In the genomic region with DNA sequence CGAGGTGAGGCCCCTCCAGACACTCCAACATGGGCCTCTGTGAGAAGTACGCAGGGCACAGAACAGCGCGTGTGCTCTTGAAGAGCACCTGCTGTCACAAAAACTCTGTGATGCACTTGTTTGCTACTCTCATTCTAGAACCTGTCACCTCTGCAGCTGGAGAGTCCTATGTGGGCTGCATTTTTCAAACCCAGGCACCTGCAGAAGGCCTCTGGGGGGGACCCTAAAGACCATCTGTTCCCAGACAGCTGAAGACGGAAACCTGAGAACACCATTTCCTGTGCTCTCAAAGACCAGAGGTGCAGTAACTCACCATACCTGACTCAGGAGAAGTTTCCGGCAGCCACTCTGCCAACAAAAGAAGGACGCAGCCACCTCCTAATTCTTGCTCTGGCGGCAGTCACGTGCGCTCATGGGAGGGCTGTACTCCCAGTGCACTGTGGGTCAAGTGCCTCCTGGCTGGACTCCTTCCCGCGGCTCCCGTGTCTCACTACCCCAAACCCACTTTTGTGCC, we compare ENCODE assay signal across 9 cellular contexts. TPM values are rescaled to one million over a fixed set of nuclear protein-coding genes. Genes with fewer than 3 reads are reported as not detected.
DNase-seq lines count a peak whose midpoint lies in the region; ATAC-seq and TF ChIP-seq lines count a peak whose summit lies in the region.
"Had no signal": no experiment of that assay in that cellular context is flagged by ENCODE, and none has a peak within 500 bp of the region (broad histone marks: within the 10 kb centered on the region; RNA-seq: fewer than 3 reads in every experiment).

No MANE protein-coding gene starts in this region.

- peaks cover 13% of the 10 kb centered on the region for H3K27me3 Mint-ChIP-seq in glutamatergic neuron (ENCODE audit: unreplicated experiment)

- H3K27me3 ChIP-seq in H7 (ENCODE audit: control insufficient read depth, insufficient read depth, low read length) = no peaks in the 10 kb centered on the region

- DNase-seq in NCI-H2029 (lab: John Stamatoyannopoulos, UW) (peak; percentile 89), glutamatergic neuron (no peak), H7 (no peak), left lobe of liver (ENCODE audit: low spot score) (no peak), pons (ENCODE audit: low spot score) (no peak), SK-N-DZ (ENCODE audit: low spot score) (no peak)
- peak; percentile 40 to 51 for DNase-seq in activated CD4-positive, alpha-beta T cell treated with anti-CD3 and anti-CD28 coated beads, Interleukin-2, amount 50 U/mL, for 48 hours
- peak; percentile 14 for DNase-seq in stimulated activated CD8-positive, alpha-beta memory T cell treated with anti-CD3 and anti-CD28 coated beads, Interleukin-15, amount 100 ng/mL, for 1 hour (ENCODE audit: low read depth)

- H3K36me3 Mint-ChIP-seq in glutamatergic neuron (ENCODE audit: unreplicated experiment) = peaks cover 12% of the 10 kb centered on the region

- TF ChIP-seq CTCF in glutamatergic neuron (IDR thresholded peaks at IDR 0.05; ENCODE audit: partially characterized antibody, unreplicated experiment) = no peak

- no peak overlapping the region for H3K27ac Mint-ChIP-seq in glutamatergic neuron (ENCODE audit: unreplicated experiment)

- peak overlapping the region; percentile 40 for H3K4me3 Mint-ChIP-seq in glutamatergic neuron (ENCODE audit: unreplicated experiment)

- H3K9me3 Mint-ChIP-seq in glutamatergic neuron (ENCODE audit: unreplicated experiment) = peaks cover 8% of the 10 kb centered on the region

- H3K4me3 ChIP-seq in H7 (ENCODE audit: insufficient read depth, low read depth, low read length) = no peak overlapping the region
- H3K4me3 ChIP-seq: GM12878 had no signal

- no peaks in the 10 kb centered on the region; the same call in 1 of the 2 replicates for H3K36me3 ChIP-seq in H7 (replicated peaks; ENCODE audit: control insufficient read depth, insufficient read depth, low read length)

- peaks cover 73% of the 10 kb centered on the region for H3K4me1 Mint-ChIP-seq in glutamatergic neuron (ENCODE audit: low read depth, unreplicated experiment)

- no peak for ATAC-seq in left lobe of liver
- ATAC-seq: GM12878 had no signal

RNA-seq across cellular contexts. Expression of gene RANBP3, which starts 28.1 kb away (rescaled TPM):
- total RNA-seq in glutamatergic neuron (ENCODE audit: unreplicated experiment) (92.1 TPM), left lobe of liver (22.8 TPM)
- 73.7 and 79.7 TPM in 2 replicates for total RNA-seq in H7 (2014; rRNA removed; shearing (Covaris generic))
- 71.9 and 78.2 TPM in 2 replicates for polyA plus RNA-seq in SK-N-DZ (2014; cell fraction: cytosol; rRNA removed)
- 54.0 and 151 TPM in 2 replicates for polyA plus RNA-seq in SK-N-DZ (2014; cell fraction: nucleus; rRNA removed)

RNA-seq across cellular contexts. Expression of gene CAPS, which starts 35.8 kb away (rescaled TPM):
- 9.9 TPM for total RNA-seq in glutamatergic neuron (ENCODE audit: unreplicated experiment)
- 2.2 and 2.7 TPM in 2 replicates for total RNA-seq in H7 (2014; rRNA removed; shearing (Covaris generic))
- 11.5 TPM for total RNA-seq in left lobe of liver
- polyA plus RNA-seq in SK-N-DZ (2014; cell fraction: cytosol; rRNA removed) = 3.6 and 5.1 TPM in 2 replicates
- polyA plus RNA-seq in SK-N-DZ (2014; cell fraction: nucleus; rRNA removed) = 8.0 and 11.3 TPM in 2 replicates

RNA-seq across cellular contexts. Expression of gene VMAC, which starts 45.2 kb away (rescaled TPM):
- 7.5 TPM for total RNA-seq in glutamatergic neuron (ENCODE audit: unreplicated experiment)
- total RNA-seq in H7 (2014; rRNA removed; shearing (Covaris generic)) = 2.1 and 3.5 TPM in 2 replicates
- 3.9 TPM for total RNA-seq in left lobe of liver
- polyA plus RNA-seq in SK-N-DZ (2014; cell fraction: cytosol; rRNA removed) = 5.0 and 5.5 TPM in 2 replicates
- 5.8 and 11.0 TPM in 2 replicates for polyA plus RNA-seq in SK-N-DZ (2014; cell fraction: nucleus; rRNA removed)

RNA-seq across cellular contexts. Expression of gene NDUFA11, which starts 46.3 kb away (rescaled TPM):
- total RNA-seq in glutamatergic neuron (ENCODE audit: unreplicated experiment) (193 TPM), left lobe of liver (164 TPM)
- 181 and 244 TPM in 2 replicates for total RNA-seq in H7 (2014; rRNA removed; shearing (Covaris generic))
- polyA plus RNA-seq in SK-N-DZ (2014; cell fraction: cytosol; rRNA removed) = 265 and 332 TPM in 2 replicates
- 175 and 232 TPM in 2 replicates for polyA plus RNA-seq in SK-N-DZ (2014; cell fraction: nucleus; rRNA removed)

Comparison
In these comparisons a context has a peak if more than half of its experiments do, and no peak if none do; other contexts are left out.
1. DNase-seq: peak in NCI-H2029 (single experiment), activated CD4-positive, alpha-beta T cell treated with anti-CD3 and anti-CD28 coated beads, Interleukin-2, amount 50 U/mL, for 48 hours (2 of 2) and stimulated activated CD8-positive, alpha-beta memory T cell treated with anti-CD3 and anti-CD28 coated beads, Interleukin-15, amount 100 ng/mL, for 1 hour (single experiment); none in glutamatergic neuron (single experiment), H7 (single experiment), left lobe of liver (single experiment), pons (single experiment) and SK-N-DZ (single experiment).